31 cellular contexts compared by ENCODE assay signal in genomic region chrX:69741706-69742105, GRCh38.
"Had no signal": no experiment of that assay in that cellular context is flagged by ENCODE, and none has a peak within 500 bp of the region (broad histone marks: within the 10 kb centered on the region; RNA-seq: fewer than 3 reads in every experiment).

No MANE protein-coding gene starts in this region.

- H3K27me3 ChIP-seq: adrenal gland had no signal

- H3K4me3 ChIP-seq: adrenal gland had no signal

- DNase-seq: activated B cell treated with CpG ODN at 0.5 μM for 24 hours; activated CD4-positive, alpha-beta memory T cell treated with anti-CD3 and anti-CD28 coated beads for 36 hours; activated CD4-positive, alpha-beta T cell treated with anti-CD3 and anti-CD28 coated beads for 4 hours; activated CD4-positive, alpha-beta T cell treated with anti-CD3 and anti-CD28 coated beads, Interleukin-2, amount 10 ng/mL, durations not matched to agents 24 days and 14 days; activated CD4-positive, alpha-beta T cell treated with anti-CD3 and anti-CD28 coated beads, Interleukin-2, amount 50 U/mL, for 1 hour; activated CD4-positive, alpha-beta T cell treated with anti-CD3 and anti-CD28 coated beads, Interleukin-2, amount 50 U/mL, for 4 hours; activated CD4-positive, CD25-positive, alpha-beta regulatory T cell treated with anti-CD3 and anti-CD28 coated beads, Interleukin-2, amount 50 U/mL, for 72 hours; activated CD8-positive, alpha-beta memory T cell treated with anti-CD3 and anti-CD28 coated beads, Interleukin-2, amount 50 U/mL, for 4 hours; activated CD8-positive, alpha-beta T cell treated with anti-CD3 and anti-CD28 coated beads for 36 hours; activated effector memory CD4-positive, alpha-beta T cell treated with anti-CD3 and anti-CD28 coated beads, Interleukin-2, amount 50 U/mL, for 16 hours; activated gamma-delta T cell treated with Interleukin-2 at 50 U/mL for 16 hours; activated naive CD4-positive, alpha-beta T cell; activated naive CD4-positive, alpha-beta T cell treated with anti-CD3 and anti-CD28 coated beads for 36 hours; activated naive CD4-positive, alpha-beta T cell treated with anti-CD3 and anti-CD28 coated beads, Interleukin-2, amount 50 U/mL, for 16 hours; activated naive CD8-positive, alpha-beta T cell treated with anti-CD3 and anti-CD28 coated beads for 36 hours; activated T-cell treated with anti-CD3 and anti-CD28 coated beads for 4 hours; activated T-cell treated with anti-CD3 and anti-CD28 coated beads, Interleukin-2, amount 50 U/mL, for 1 hour; activated T-cell treated with anti-CD3 and anti-CD28 coated beads, Interleukin-2, amount 50 U/mL, for 4 hours; activated T-cell treated with anti-CD3 and anti-CD28 coated beads, Interleukin-2, amount 50 U/mL, for 72 hours; adrenal gland; amniotic stem cell; aorta; central memory CD4-positive, alpha-beta T cell; T-helper 1 cell; T-helper 2 cell; T-helper 9 cell had no signal

- H3K36me3 ChIP-seq: adrenal gland had no signal

- FAIRE-seq: bronchial epithelial cell, TTC549 had no signal

- H3K9me3 ChIP-seq: adrenal gland had no signal

- H3K27ac ChIP-seq: adrenal gland, VCaP had no signal

- ATAC-seq: activated CD8-positive, alpha-beta T cell treated with anti-CD3 and anti-CD28 coated beads for 36 hours; activated naive CD4-positive, alpha-beta T cell treated with anti-CD3 and anti-CD28 coated beads, Interleukin-2, amount 50 U/mL, for 72 hours; activated T-cell treated with anti-CD3 and anti-CD28 coated beads, Interleukin-2, amount 50 U/mL, for 4 hours; activated T-cell treated with anti-CD3 and anti-CD28 coated beads, Interleukin-2, amount 50 U/mL, for 72 hours; activated T-helper 17 cell treated with anti-CD3 and anti-CD28 coated beads, Interleukin-2, amount 50 U/mL, for 72 hours had no signal

- H3K4me1 ChIP-seq: adrenal gland had no signal
